In the genomic region with DNA sequence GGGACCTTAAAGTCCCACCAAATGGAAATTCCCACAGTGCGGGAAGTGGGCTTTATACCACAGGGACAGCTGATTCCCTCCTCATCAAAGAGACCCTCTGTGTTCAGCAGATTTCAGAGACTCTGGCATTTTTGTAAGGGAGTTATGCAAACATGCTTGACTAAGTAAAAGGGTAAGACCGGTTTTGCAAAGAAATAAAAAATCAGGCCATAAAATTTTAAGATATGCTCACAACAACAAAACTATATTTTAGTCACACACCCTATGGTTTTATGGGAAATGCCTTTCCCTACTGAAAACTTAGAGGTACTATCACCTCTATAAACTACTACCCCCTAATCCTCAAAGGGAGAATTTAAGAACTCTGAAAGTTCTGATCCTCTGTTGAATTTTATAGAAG, we compare ENCODE assay signal across 21 cellular contexts.
"Had no signal": no experiment of that assay in that cellular context is flagged by ENCODE, and none has a peak within 500 bp of the region (broad histone marks: within the 10 kb centered on the region; RNA-seq: fewer than 3 reads in every experiment).

No MANE protein-coding gene starts in this region.

- H3K27me3 ChIP-seq: colonic mucosa, ovary, right lobe of liver, spleen, testis, tibial nerve had no signal

- H3K4me3 ChIP-seq: colonic mucosa, heart left ventricle, ovary, right lobe of liver, spleen, testis, tibial nerve had no signal

- H3K9me3 Mint-ChIP-seq: naive thymus-derived CD8-positive, alpha-beta T cell; stimulated activated naive B cell treated with anti-CD40 and anti-IgM and Interleukin-4, amounts not matched to agents 10 μg/mL and 1 μg/mL and 100 μg/mL, for 72 hours; stimulated activated naive CD8-positive, alpha-beta T cell treated with anti-CD3 and anti-CD28 coated beads, Interleukin-15, amount 100 ng/mL, for 72 hours had no signal

- H3K27ac Mint-ChIP-seq: naive thymus-derived CD8-positive, alpha-beta T cell; progenitor cell of endocrine pancreas; stimulated activated naive B cell treated with anti-CD40 and anti-IgM and Interleukin-4, amounts not matched to agents 10 μg/mL and 1 μg/mL and 100 μg/mL, for 72 hours; stimulated activated naive CD8-positive, alpha-beta T cell treated with anti-CD3 and anti-CD28 coated beads, Interleukin-15, amount 100 ng/mL, for 72 hours had no signal

- H3K36me3 Mint-ChIP-seq: naive thymus-derived CD8-positive, alpha-beta T cell; stimulated activated naive B cell treated with anti-CD40 and anti-IgM and Interleukin-4, amounts not matched to agents 10 μg/mL and 1 μg/mL and 100 μg/mL, for 72 hours had no signal

- DNase-seq: colonic mucosa; dermis blood vessel endothelial cell; erythroblast; heart left ventricle; hippocampal formation; mesendoderm; naive thymus-derived CD8-positive, alpha-beta T cell; nucleus accumbens; ovary; retina; right lobe of liver; spleen; stimulated activated CD4-positive, alpha-beta T cell treated with anti-CD3 and anti-CD28 coated beads, Interleukin-15, amount 100 ng/mL, for 24 hours; stimulated activated CD4-positive, alpha-beta T cell treated with anti-CD3 and anti-CD28 coated beads, Interleukin-2, amount 100 ng/mL, for 24 hours; stimulated activated CD4-positive, alpha-beta T cell treated with anti-CD3 and anti-CD28 coated beads, Interleukin-4, amount 100 ng/mL, for 4 hours; stimulated activated naive B cell treated with anti-CD40 and anti-IgM and Interleukin-4, amounts not matched to agents 10 μg/mL and 1 μg/mL and 100 μg/mL, for 72 hours; stimulated activated naive CD8-positive, alpha-beta T cell treated with anti-CD3 and anti-CD28 coated beads, Interleukin-15, amount 100 ng/mL, for 72 hours; testis had no signal

- H3K4me3 Mint-ChIP-seq: naive thymus-derived CD8-positive, alpha-beta T cell; neural crest cell; stimulated activated naive B cell treated with anti-CD40 and anti-IgM and Interleukin-4, amounts not matched to agents 10 μg/mL and 1 μg/mL and 100 μg/mL, for 72 hours; stimulated activated naive CD8-positive, alpha-beta T cell treated with anti-CD3 and anti-CD28 coated beads, Interleukin-15, amount 100 ng/mL, for 72 hours had no signal

- H3K4me1 ChIP-seq: colonic mucosa, heart left ventricle, right lobe of liver, spleen, testis, tibial nerve had no signal

- H3K27me3 Mint-ChIP-seq: progenitor cell of endocrine pancreas had no signal

- H3K27ac ChIP-seq: colonic mucosa, heart left ventricle, ovary, right lobe of liver, spleen, testis, tibial nerve had no signal

- H3K4me1 Mint-ChIP-seq: stimulated activated naive B cell treated with anti-CD40 and anti-IgM and Interleukin-4, amounts not matched to agents 10 μg/mL and 1 μg/mL and 100 μg/mL, for 72 hours; stimulated activated naive CD8-positive, alpha-beta T cell treated with anti-CD3 and anti-CD28 coated beads, Interleukin-15, amount 100 ng/mL, for 72 hours had no signal

- H3K9me3 ChIP-seq: colonic mucosa, heart left ventricle, ovary, right lobe of liver, spleen, testis, tibial nerve had no signal

- H3K36me3 ChIP-seq: colonic mucosa, heart left ventricle, ovary, right lobe of liver, spleen, tibial nerve had no signal
